ENCODE assay signal across 33 cellular contexts in the genomic region with DNA sequence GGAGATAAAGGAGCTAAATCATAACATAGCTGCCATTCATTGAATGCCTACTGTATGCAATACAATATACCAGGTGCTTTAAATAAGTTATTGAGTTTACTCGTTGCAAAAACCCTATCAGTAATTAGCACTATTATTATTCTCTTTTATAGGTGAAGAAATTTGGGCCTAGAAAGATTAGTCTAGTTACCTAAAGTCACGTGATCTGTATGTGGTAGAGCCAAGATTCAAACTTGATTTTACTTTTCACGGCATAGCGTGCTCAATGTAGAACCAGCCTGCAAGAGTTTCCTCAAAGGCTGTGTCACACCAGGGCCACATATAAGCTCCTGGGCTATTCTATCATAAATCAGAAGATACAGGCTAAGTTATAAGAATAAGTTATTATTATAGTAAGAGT.
"Had no signal": no experiment of that assay in that cellular context is flagged by ENCODE, and none has a peak within 500 bp of the region (broad histone marks: within the 10 kb centered on the region; RNA-seq: fewer than 3 reads in every experiment).

No MANE protein-coding gene starts in this region.

- H3K9me3 ChIP-seq: adrenal gland, ascending aorta, body of pancreas, breast epithelium had no signal

- H3K36me3 ChIP-seq: adrenal gland, ascending aorta, brain microvascular endothelial cell, breast epithelium, cardiac muscle cell had no signal

- FAIRE-seq: astrocyte, bronchial epithelial cell had no signal

- ATAC-seq: activated naive CD4-positive, alpha-beta T cell treated with anti-CD3 and anti-CD28 coated beads, Interleukin-2, amount 50 U/mL, for 72 hours; activated naive CD8-positive, alpha-beta T cell treated with anti-CD3 and anti-CD28 coated beads, Interleukin-2, amount 50 U/mL, for 24 hours; activated T-cell treated with anti-CD3 and anti-CD28 coated beads, Interleukin-2, amount 50 U/mL, for 4 hours; activated T-cell treated with anti-CD3 and anti-CD28 coated beads, Interleukin-2, amount 50 U/mL, for 72 hours; activated T-helper 17 cell treated with anti-CD3 and anti-CD28 coated beads, Interleukin-2, amount 50 U/mL, for 72 hours; body of pancreas had no signal

- H3K4me3 ChIP-seq: adrenal gland, ascending aorta, body of pancreas, breast epithelium, cardiac muscle cell had no signal

- H3K27me3 ChIP-seq: adrenal gland, ascending aorta, body of pancreas, brain microvascular endothelial cell, breast epithelium, cardiac muscle cell had no signal

- H3K27ac ChIP-seq: adrenal gland, ascending aorta, body of pancreas, brain microvascular endothelial cell, breast epithelium, cardiac muscle cell had no signal

- H3K4me1 ChIP-seq: adrenal gland, ascending aorta, body of pancreas, breast epithelium had no signal

- DNase-seq: activated effector memory CD4-positive, alpha-beta T cell treated with anti-CD3 and anti-CD28 coated beads, Interleukin-2, amount 50 U/mL, for 16 hours; activated effector memory CD4-positive, alpha-beta T cell treated with Interleukin-2 at 50 U/mL for 16 hours; activated gamma-delta T cell; activated gamma-delta T cell treated with Interleukin-2 at 50 U/mL for 16 hours; activated naive CD4-positive, alpha-beta T cell; activated naive CD4-positive, alpha-beta T cell treated with anti-CD3 and anti-CD28 coated beads for 36 hours; activated naive CD4-positive, alpha-beta T cell treated with anti-CD3 and anti-CD28 coated beads, Interleukin-2, amount 10 ng/mL, durations not matched to agents 7 days and 5 days; activated naive CD4-positive, alpha-beta T cell treated with anti-CD3 and anti-CD28 coated beads, Interleukin-2, amount 50 U/mL, for 16 hours; activated naive CD4-positive, alpha-beta T cell treated with Interleukin-2 at 50 U/mL for 16 hours; activated naive CD8-positive, alpha-beta T cell treated with anti-CD3 and anti-CD28 coated beads for 36 hours; activated naive CD8-positive, alpha-beta T cell treated with anti-CD3 and anti-CD28 coated beads, Interleukin-2, amount 10 ng/mL, durations not matched to agents 7 days and 5 days; activated naive CD8-positive, alpha-beta T cell treated with anti-CD3 and anti-CD28 coated beads, Interleukin-2, amount 50 U/mL, for 24 hours; activated T-cell treated with anti-CD3 and anti-CD28 coated beads, Interleukin-2, amount 50 U/mL, for 24 hours; activated T-cell treated with anti-CD3 and anti-CD28 coated beads, Interleukin-2, amount 50 U/mL, for 4 hours; activated T-cell treated with anti-CD3 and anti-CD28 coated beads, Interleukin-2, amount 50 U/mL, for 48 hours; activated T-cell treated with anti-CD3 and anti-CD28 coated beads, Interleukin-2, amount 50 U/mL, for 72 hours; adrenal gland; amniotic stem cell; amygdala; anterior cingulate cortex; aorta; body of pancreas; brain microvascular endothelial cell; caudate nucleus; central memory CD4-positive, alpha-beta T cell; cerebellar nuclear complex had no signal
